ENCODE assay signal across 34 cellular contexts in genomic region chr18:7641813-7642212, GRCh38.
"Had no signal": no experiment of that assay in that cellular context is flagged by ENCODE, and none has a peak within 500 bp of the region (broad histone marks: within the 10 kb centered on the region; RNA-seq: fewer than 3 reads in every experiment).

No MANE protein-coding gene starts in this region.

- H3K4me3 ChIP-seq: MG63, PC-9 had no signal

- FAIRE-seq: bronchial epithelial cell, RCC 7860 had no signal

- H3K4me2 ChIP-seq: PC-9 had no signal

- H3K36me3 ChIP-seq: MG63 had no signal

- DNase-seq: activated B cell treated with CpG ODN at 0.5 μM for 24 hours; activated CD4-positive, alpha-beta memory T cell treated with anti-CD3 and anti-CD28 coated beads, Interleukin-2, amount 10 ng/mL, durations not matched to agents 7 days and 5 days; activated CD4-positive, alpha-beta T cell treated with anti-CD3 and anti-CD28 coated beads for 48 hours; activated CD4-positive, CD25-positive, alpha-beta regulatory T cell treated with anti-CD3 and anti-CD28 coated beads, Interleukin-2, amount 50 U/mL, for 72 hours; activated CD8-positive, alpha-beta memory T cell treated with anti-CD3 and anti-CD28 coated beads for 24 hours; activated CD8-positive, alpha-beta memory T cell treated with anti-CD3 and anti-CD28 coated beads, Interleukin-2, amount 10 ng/mL, durations not matched to agents 7 days and 5 days; activated CD8-positive, alpha-beta memory T cell treated with anti-CD3 and anti-CD28 coated beads, Interleukin-2, amount 50 U/mL, for 48 hours; activated effector memory CD4-positive, alpha-beta T cell treated with Interleukin-2 at 50 U/mL for 16 hours; activated naive CD4-positive, alpha-beta T cell treated with anti-CD3 and anti-CD28 coated beads, Interleukin-2, amount 10 ng/mL, durations not matched to agents 7 days and 5 days; activated naive CD8-positive, alpha-beta T cell treated with anti-CD3 and anti-CD28 coated beads, Interleukin-2, amount 50 U/mL, for 24 hours; activated T-cell treated with anti-CD3 and anti-CD28 coated beads, Interleukin-2, amount 50 U/mL, for 48 hours; anterior cingulate cortex; caudate nucleus; Kasumi-1; MG63; NCI-H1048; NCI-H1105 treated with DMSO at 0.1 percent for 48 hours; NCI-H1436; NCI-H1694; NCI-H1930; NCI-H510A; NCI-H526; NCI-H748 treated with DMSO at 0.1 percent for 48 hours; PC-9; SIG-M5; SW 1271; T-helper 1 cell; T-helper 2 cell; T-helper 9 cell had no signal

- H3K9me3 ChIP-seq: MG63 had no signal

- ATAC-seq: activated CD8-positive, alpha-beta memory T cell treated with anti-CD3 and anti-CD28 coated beads, Interleukin-2, amount 10 ng/mL, durations not matched to agents 7 days and 5 days; activated naive CD8-positive, alpha-beta T cell treated with anti-CD3 and anti-CD28 coated beads, Interleukin-2, amount 50 U/mL, for 24 hours; Right ventricle myocardium inferior had no signal

- H3K27ac ChIP-seq: PC-9, RWPE1, VCaP had no signal

- H2AFZ ChIP-seq: PC-9 had no signal

- H3K27me3 ChIP-seq: MG63 had no signal
